In the genomic region with DNA sequence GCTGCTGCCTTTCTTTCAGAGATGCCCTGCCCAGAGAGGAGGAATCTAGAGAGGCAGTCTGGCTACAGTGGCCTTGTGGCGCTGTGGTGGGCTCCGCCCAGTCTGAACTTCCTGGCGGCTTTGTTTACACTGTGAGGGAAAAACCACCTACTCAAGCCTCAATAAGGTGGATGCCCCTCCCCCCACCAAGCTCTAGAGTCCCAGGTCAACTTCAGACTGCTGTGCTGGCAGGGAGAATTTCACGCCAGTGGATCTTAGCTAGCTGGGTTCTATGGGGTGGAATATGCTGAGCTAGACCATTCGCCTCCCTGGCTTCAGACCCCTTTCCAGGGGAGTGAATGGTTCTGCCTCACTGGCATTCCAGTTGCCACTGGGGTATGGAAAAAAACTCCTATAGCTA, we compare ENCODE assay signal across 14 cellular contexts.
"Had no signal": no experiment of that assay in that cellular context is flagged by ENCODE, and none has a peak within 500 bp of the region (broad histone marks: within the 10 kb centered on the region; RNA-seq: fewer than 3 reads in every experiment).

No MANE protein-coding gene starts in this region.

- H3K4me3 ChIP-seq: thyroid gland had no signal

- H3K27ac Mint-ChIP-seq: activated naive CD8-positive, alpha-beta T cell treated with anti-CD3 and anti-CD28 coated beads, Interleukin-2, amount 50 U/mL, for 24 hours; nephron; stimulated activated memory B cell treated with anti-CD40 and anti-IgM and Interleukin-4, amounts not matched to agents 10 μg/mL and 1 μg/mL and 100 μg/mL, for 72 hours had no signal

- H3K4me3 Mint-ChIP-seq: activated naive CD8-positive, alpha-beta T cell treated with anti-CD3 and anti-CD28 coated beads, Interleukin-2, amount 50 U/mL, for 24 hours; nephron; stimulated activated memory B cell treated with anti-CD40 and anti-IgM and Interleukin-4, amounts not matched to agents 10 μg/mL and 1 μg/mL and 100 μg/mL, for 72 hours had no signal

- DNase-seq: activated CD4-positive, alpha-beta T cell treated with anti-CD3 and anti-CD28 coated beads for 4 hours; activated naive CD4-positive, alpha-beta T cell; activated naive CD8-positive, alpha-beta T cell treated with anti-CD3 and anti-CD28 coated beads, Interleukin-2, amount 50 U/mL, for 24 hours; activated T-cell treated with anti-CD3 and anti-CD28 coated beads for 4 hours; aorta; cerebellar nuclear complex; effector memory CD4-positive, alpha-beta T cell; foreskin keratinocyte; glutamatergic neuron; nucleus accumbens; retina; thyroid gland had no signal

- H3K9me3 ChIP-seq: thyroid gland had no signal

- H3K4me1 Mint-ChIP-seq: activated naive CD8-positive, alpha-beta T cell treated with anti-CD3 and anti-CD28 coated beads, Interleukin-2, amount 50 U/mL, for 24 hours; nephron; stimulated activated memory B cell treated with anti-CD40 and anti-IgM and Interleukin-4, amounts not matched to agents 10 μg/mL and 1 μg/mL and 100 μg/mL, for 72 hours had no signal

- H3K27ac ChIP-seq: foreskin keratinocyte, thyroid gland had no signal

- ATAC-seq: activated naive CD8-positive, alpha-beta T cell treated with anti-CD3 and anti-CD28 coated beads, Interleukin-2, amount 50 U/mL, for 24 hours; foreskin keratinocyte; stimulated activated memory B cell treated with anti-CD40 and anti-IgM and Interleukin-4, amounts not matched to agents 10 μg/mL and 1 μg/mL and 100 μg/mL, for 72 hours had no signal

- H3K4me1 ChIP-seq: foreskin keratinocyte, thyroid gland had no signal

- H3K27me3 ChIP-seq: foreskin keratinocyte, thyroid gland had no signal

- H3K27me3 Mint-ChIP-seq: activated naive CD8-positive, alpha-beta T cell treated with anti-CD3 and anti-CD28 coated beads, Interleukin-2, amount 50 U/mL, for 24 hours; stimulated activated memory B cell treated with anti-CD40 and anti-IgM and Interleukin-4, amounts not matched to agents 10 μg/mL and 1 μg/mL and 100 μg/mL, for 72 hours had no signal
